1 cellular context compared by ENCODE assay signal in the genomic region with DNA sequence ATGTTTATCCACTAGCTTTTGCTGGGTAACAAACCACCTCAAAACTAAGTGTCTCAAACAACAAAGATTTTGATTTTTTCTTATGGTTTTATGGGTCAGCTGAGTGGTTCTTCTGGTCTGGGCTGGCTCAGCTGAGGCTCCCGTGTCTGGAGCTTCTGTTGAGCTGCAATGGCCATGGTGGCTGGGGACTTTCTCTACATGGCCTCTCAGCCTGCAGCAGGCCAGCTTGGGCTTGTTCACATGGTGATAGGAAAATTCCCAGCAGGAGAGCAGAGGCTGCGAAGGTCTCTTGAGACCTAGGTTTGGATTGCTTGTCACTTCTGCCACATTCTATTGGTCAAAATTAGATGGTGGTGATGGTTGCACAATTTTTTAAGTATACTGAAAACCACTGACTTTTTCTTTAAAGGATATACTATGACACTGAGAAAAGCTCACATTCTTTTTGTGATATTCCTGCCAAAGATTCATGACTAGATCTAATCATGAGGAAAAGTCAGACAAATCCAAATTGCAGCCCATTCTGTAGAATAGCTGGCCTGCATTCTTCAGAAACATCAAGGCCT.
TF ChIP-seq lines count a peak whose summit lies in the region.

No MANE protein-coding gene starts in this region.

TF ChIP-seq in IMR-90, 13 proteins besides CTCF, POLR2A, EP300 and RAD21 (continued from another document):
- TF ChIP-seq FOS (IDR thresholded peaks at IDR 0.05; ENCODE audit: low read depth, low read length) (no peak), CEBPB (IDR thresholded peaks at IDR 0.05; ENCODE audit: low read depth, low read length) (no peak), SMC3 (IDR thresholded peaks at IDR 0.05; ENCODE audit: low read depth, low read length) (no peak), CHD1 (IDR thresholded peaks at IDR 0.05; ENCODE audit: low read depth, low read length) (no peak), MAZ (IDR thresholded peaks at IDR 0.05; ENCODE audit: borderline replicate concordance, low read depth, low read length) (no peak), MXI1 (IDR thresholded peaks at IDR 0.05; ENCODE audit: borderline replicate concordance, low read depth, low read length) (no peak)
- TF ChIP-seq, protein P1, sequence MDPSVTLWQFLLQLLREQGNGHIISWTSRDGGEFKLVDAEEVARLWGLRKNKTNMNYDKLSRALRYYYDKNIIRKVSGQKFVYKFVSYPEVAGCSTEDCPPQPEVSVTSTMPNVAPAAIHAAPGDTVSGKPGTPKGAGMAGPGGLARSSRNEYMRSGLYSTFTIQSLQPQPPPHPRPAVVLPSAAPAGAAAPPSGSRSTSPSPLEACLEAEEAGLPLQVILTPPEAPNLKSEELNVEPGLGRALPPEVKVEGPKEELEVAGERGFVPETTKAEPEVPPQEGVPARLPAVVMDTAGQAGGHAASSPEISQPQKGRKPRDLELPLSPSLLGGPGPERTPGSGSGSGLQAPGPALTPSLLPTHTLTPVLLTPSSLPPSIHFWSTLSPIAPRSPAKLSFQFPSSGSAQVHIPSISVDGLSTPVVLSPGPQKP (IDR thresholded peaks at IDR 0.05; ENCODE audit: borderline replicate concordance, low read depth, low read length): no peak
